In genomic region chr7:97503367-97504094, GRCh38 we compare ENCODE assay signal across 27 cellular contexts.
"Had no signal": no experiment of that assay in that cellular context is flagged by ENCODE, and none has a peak within 500 bp of the region (broad histone marks: within the 10 kb centered on the region; RNA-seq: fewer than 3 reads in every experiment).

No MANE protein-coding gene starts in this region.

- H3K4me3 ChIP-seq: left lung, lower lobe of right lung, ovary, right atrium auricular region, skin epidermis, stomach, testis, thyroid gland, transverse colon, upper lobe of left lung had no signal

- H3K27ac Mint-ChIP-seq: mesothelial cell of epicardium; naive thymus-derived CD4-positive, alpha-beta T cell; natural killer cell treated with Interleukin-12 subunit alpha and Interleukin-12 subunit beta and Interleukin-15 and Interleukin-18, amount 100 ng/mL, for 72 hours; progenitor cell of endocrine pancreas; stimulated activated naive B cell treated with anti-CD40 and anti-IgM and Interleukin-4, amounts not matched to agents 10 μg/mL and 1 μg/mL and 100 μg/mL, for 72 hours had no signal

- H3K27me3 Mint-ChIP-seq: natural killer cell treated with Interleukin-12 subunit alpha and Interleukin-12 subunit beta and Interleukin-15 and Interleukin-18, amount 100 ng/mL, for 72 hours; progenitor cell of endocrine pancreas; stimulated activated naive B cell treated with anti-CD40 and anti-IgM and Interleukin-4, amounts not matched to agents 10 μg/mL and 1 μg/mL and 100 μg/mL, for 72 hours had no signal

- H3K36me3 ChIP-seq: left lung, lower lobe of right lung, ovary, right atrium auricular region, stomach, thyroid gland, transverse colon, upper lobe of left lung had no signal

- H3K9me3 ChIP-seq: left lung, lower lobe of right lung, ovary, right atrium auricular region, stomach, testis, thyroid gland, transverse colon, upper lobe of left lung had no signal

- H3K4me1 ChIP-seq: left lung, lower lobe of right lung, right atrium auricular region, stomach, testis, thyroid gland, transverse colon, upper lobe of left lung had no signal

- H3K27me3 ChIP-seq: left lung, ovary, right atrium auricular region, stomach, testis, thyroid gland, transverse colon, upper lobe of left lung had no signal

- H3K9me3 Mint-ChIP-seq: mesothelial cell of epicardium; naive thymus-derived CD4-positive, alpha-beta T cell had no signal

- H3K36me3 Mint-ChIP-seq: mesothelial cell of epicardium; naive thymus-derived CD4-positive, alpha-beta T cell; natural killer cell treated with Interleukin-12 subunit alpha and Interleukin-12 subunit beta and Interleukin-15 and Interleukin-18, amount 100 ng/mL, for 72 hours; stimulated activated naive B cell treated with anti-CD40 and anti-IgM and Interleukin-4, amounts not matched to agents 10 μg/mL and 1 μg/mL and 100 μg/mL, for 72 hours had no signal

- ATAC-seq: left cardiac atrium; left lung; lower lobe of right lung; naive thymus-derived CD4-positive, alpha-beta T cell; natural killer cell treated with Interleukin-12 subunit alpha and Interleukin-12 subunit beta and Interleukin-15 and Interleukin-18, amount 100 ng/mL, for 72 hours; sciatic nerve; stimulated activated naive B cell treated with anti-CD40 and anti-IgM and Interleukin-4, amounts not matched to agents 10 μg/mL and 1 μg/mL and 100 μg/mL, for 72 hours; stimulated activated naive CD8-positive, alpha-beta T cell treated with anti-CD3 and anti-CD28 coated beads, Interleukin-15, Interleukin-2, amounts not matched to agents 100 U/mL and 50 U/mL, for 24 hours had no signal

- H3K4me1 Mint-ChIP-seq: mesothelial cell of epicardium; naive thymus-derived CD4-positive, alpha-beta T cell; stimulated activated naive B cell treated with anti-CD40 and anti-IgM and Interleukin-4, amounts not matched to agents 10 μg/mL and 1 μg/mL and 100 μg/mL, for 72 hours had no signal

- H3K4me3 Mint-ChIP-seq: mesothelial cell of epicardium; naive thymus-derived CD4-positive, alpha-beta T cell; natural killer cell treated with Interleukin-12 subunit alpha and Interleukin-12 subunit beta and Interleukin-15 and Interleukin-18, amount 100 ng/mL, for 72 hours; stimulated activated naive B cell treated with anti-CD40 and anti-IgM and Interleukin-4, amounts not matched to agents 10 μg/mL and 1 μg/mL and 100 μg/mL, for 72 hours had no signal

- DNase-seq: hypothalamus; islet precursor cell; kidney glomerular epithelial cell; left cardiac atrium; left lung; lower lobe of right lung; mammary epithelial cell; mesendoderm; naive thymus-derived CD4-positive, alpha-beta T cell; ovary; stimulated activated CD4-positive, alpha-beta T cell treated with anti-CD3 and anti-CD28 coated beads, Interleukin-12 subunit alpha, Interleukin-12 subunit beta, amount 100 ng/mL, for 4 hours; stimulated activated CD4-positive, alpha-beta T cell treated with anti-CD3 and anti-CD28 coated beads, Interleukin-15, amount 100 ng/mL, for 24 hours; stimulated activated CD4-positive, alpha-beta T cell treated with anti-CD3 and anti-CD28 coated beads, Interleukin-2, amount 100 ng/mL, for 24 hours; stimulated activated CD4-positive, alpha-beta T cell treated with anti-CD3 and anti-CD28 coated beads, Interleukin-4, amount 100 ng/mL, for 1 hour; stimulated activated naive B cell treated with anti-CD40 and anti-IgM and Interleukin-4, amounts not matched to agents 10 μg/mL and 1 μg/mL and 100 μg/mL, for 72 hours; stimulated activated naive CD8-positive, alpha-beta T cell treated with anti-CD3 and anti-CD28 coated beads, Interleukin-15, Interleukin-2, amounts not matched to agents 100 U/mL and 50 U/mL, for 24 hours; stomach; testis; thyroid gland; transverse colon had no signal

- H3K27ac ChIP-seq: left lung, lower lobe of right lung, ovary, right atrium auricular region, skin epidermis, stomach, testis, thyroid gland, transverse colon, upper lobe of left lung had no signal
